ENCODE assay signal across 14 cellular contexts in the genomic region with DNA sequence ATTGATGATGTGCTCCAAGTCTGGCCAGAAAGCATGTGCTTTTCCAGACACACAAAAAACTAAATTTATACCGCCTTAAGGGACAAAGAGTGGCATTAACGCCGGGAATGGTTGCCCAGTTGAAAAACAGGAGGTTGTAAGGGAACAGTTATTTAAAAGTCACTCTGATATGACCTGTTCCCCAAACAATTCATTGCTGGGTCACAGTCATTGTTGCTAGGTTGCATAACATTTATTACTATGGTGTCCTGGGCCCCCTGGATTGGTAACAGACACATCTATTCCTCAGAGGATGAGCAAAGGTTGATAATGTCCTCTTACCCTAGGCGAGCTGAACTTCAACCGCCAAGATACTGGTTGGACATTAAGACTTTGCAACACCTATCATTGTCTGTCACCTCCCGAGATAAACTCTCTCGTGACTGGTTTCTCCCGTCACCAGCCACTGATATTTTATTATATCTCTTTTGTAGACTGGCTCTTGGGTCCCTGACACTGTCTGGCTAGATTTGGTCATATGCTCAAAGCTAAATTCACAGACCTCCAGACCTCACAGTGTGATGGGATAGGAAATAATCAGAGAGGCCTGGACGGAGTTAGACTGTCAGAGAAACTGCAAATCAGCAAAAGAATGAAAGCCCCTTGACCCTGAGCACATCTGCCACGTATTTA.
DNase-seq lines count a peak whose midpoint lies in the region; ATAC-seq and TF ChIP-seq lines count a peak whose summit lies in the region.
"Had no signal": no experiment of that assay in that cellular context is flagged by ENCODE, and none has a peak within 500 bp of the region (broad histone marks: within the 10 kb centered on the region; RNA-seq: fewer than 3 reads in every experiment).

No MANE protein-coding gene starts in this region.

- H3K4me1 Mint-ChIP-seq in progenitor cell of endocrine pancreas (ENCODE audit: low read depth): peaks cover 8% of the 10 kb centered on the region

- H3K4me1 ChIP-seq in right atrium auricular region (peaks cover 0 to 40% of the 10 kb centered on the region in 2 donors), lower lobe of right lung (peaks cover 5% of the 10 kb centered on the region), foreskin keratinocyte (peaks cover 9% of the 10 kb centered on the region)

- H3K9me3 ChIP-seq in right atrium auricular region (no peaks in the 10 kb centered on the region), lower lobe of right lung (no peaks in the 10 kb centered on the region)

- peak overlapping the region; percentile 25 for H3K27ac Mint-ChIP-seq in progenitor cell of endocrine pancreas

- intact Hi-C loops in cardiac septum (cut with DNase I): no loop called here
- intact Hi-C loops in lower lobe of right lung (cut with DNase I): no loop called here

- DNase-seq in right atrium auricular region (ENCODE audit: low spot score) (no peak), cardiac septum (ENCODE audit: low spot score) (no peak), lower lobe of right lung (no peak), progenitor cell of endocrine pancreas (ENCODE audit: low spot score, unreplicated experiment) (no peak), foreskin keratinocyte (no peak), T-helper 2 cell (no peak), medulla oblongata (ENCODE audit: extremely low spot score) (no peak)
- DNase-seq: GDM1, Kasumi-1, NCI-H1694, NCI-H2081, SHP77 had no signal

- H3K27me3 ChIP-seq in right atrium auricular region (no peaks in the 10 kb centered on the region), lower lobe of right lung (ENCODE audit: low read depth) (no peaks in the 10 kb centered on the region), foreskin keratinocyte (no peaks in the 10 kb centered on the region)

- H3K4me3 ChIP-seq in right atrium auricular region (no peak overlapping the region), lower lobe of right lung (no peak overlapping the region)

- H3K27me3 Mint-ChIP-seq in progenitor cell of endocrine pancreas: peaks cover 81% of the 10 kb centered on the region

- TF ChIP-seq CTCF in right atrium auricular region (IDR thresholded peaks at IDR 0.05) (no peak), lower lobe of right lung (IDR thresholded peaks at IDR 0.05) (no peak), progenitor cell of endocrine pancreas (IDR thresholded peaks at IDR 0.05; ENCODE audit: unreplicated experiment) (no peak), foreskin keratinocyte (conservative IDR thresholded peaks at IDR 0.05) (no peak)

- H3K36me3 Mint-ChIP-seq in progenitor cell of endocrine pancreas (ENCODE audit: insufficient read depth): no peaks in the 10 kb centered on the region

- H3K9me3 Mint-ChIP-seq in progenitor cell of endocrine pancreas (ENCODE audit: low read depth): no peaks in the 10 kb centered on the region

- no peak for ATAC-seq in lower lobe of right lung
- ATAC-seq in HG02588 (IDR thresholded peaks at IDR 0.05; ENCODE audit: unreplicated experiment): no peak
- no peak for ATAC-seq in foreskin keratinocyte

- no peak overlapping the region for H3K4me3 Mint-ChIP-seq in progenitor cell of endocrine pancreas (ENCODE audit: low read depth)

- H3K27ac ChIP-seq in right atrium auricular region: peak overlapping the region; percentile 64 to 90
- H3K27ac ChIP-seq in lower lobe of right lung: peak overlapping the region; percentile 48
- no peak overlapping the region for H3K27ac ChIP-seq in foreskin keratinocyte
- H3K27ac ChIP-seq: C4-2B had no signal

- H3K36me3 ChIP-seq in right atrium auricular region: no peaks in the 10 kb centered on the region
- H3K36me3 ChIP-seq in lower lobe of right lung: no peaks in the 10 kb centered on the region
